8 cellular contexts compared by ENCODE assay signal in the genomic region with DNA sequence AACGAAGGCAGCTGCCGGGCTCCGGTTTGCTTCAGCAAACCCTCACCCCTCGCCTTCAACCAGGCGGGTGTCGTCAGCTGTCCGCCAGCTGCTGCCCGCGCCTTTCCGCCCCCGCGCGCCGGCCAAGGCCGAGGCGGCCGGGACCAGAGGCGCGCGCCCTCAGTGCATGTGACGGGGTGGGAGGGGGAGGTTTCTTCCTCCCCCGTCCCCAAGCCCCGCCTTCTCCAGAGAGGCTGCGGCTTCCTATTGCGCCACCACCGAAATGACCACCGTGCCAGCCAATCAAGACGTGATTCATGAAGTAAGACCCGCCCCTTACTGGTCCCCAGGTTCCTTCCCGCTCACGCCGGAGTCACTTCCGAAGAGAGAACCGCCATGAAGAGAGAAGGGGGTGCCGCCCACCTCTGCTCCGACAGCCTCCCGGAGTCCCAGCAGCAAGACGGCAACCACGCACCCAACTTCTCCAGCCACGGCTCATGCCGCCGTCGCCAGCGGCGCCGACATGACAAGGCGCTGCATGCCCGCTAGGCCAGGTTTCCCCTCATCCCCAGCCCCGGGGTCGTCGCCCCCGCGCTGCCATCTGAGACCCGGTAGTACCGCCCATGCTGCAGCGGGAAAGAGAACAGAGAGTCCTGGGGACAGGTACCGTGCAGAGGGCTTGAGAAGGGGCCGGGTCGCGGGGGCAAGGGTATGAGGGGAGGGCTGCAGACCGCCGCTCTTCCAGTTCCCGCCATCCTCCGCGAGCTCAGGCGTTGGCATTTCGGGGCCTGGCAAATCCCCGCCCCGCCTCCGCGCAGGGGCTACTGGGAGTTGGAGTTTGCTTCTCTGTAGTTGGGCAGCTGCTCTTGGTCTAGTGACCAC. TPM values are rescaled to one million over a fixed set of nuclear protein-coding genes. Genes with fewer than 3 reads are reported as not detected.
A peak's percentile ranks its signal among the peaks of the same experiment; 100 is the strongest.
DNase-seq lines count a peak whose midpoint lies in the region; ATAC-seq, FAIRE-seq and TF ChIP-seq lines count a peak whose summit lies in the region.

A gene with protein sequence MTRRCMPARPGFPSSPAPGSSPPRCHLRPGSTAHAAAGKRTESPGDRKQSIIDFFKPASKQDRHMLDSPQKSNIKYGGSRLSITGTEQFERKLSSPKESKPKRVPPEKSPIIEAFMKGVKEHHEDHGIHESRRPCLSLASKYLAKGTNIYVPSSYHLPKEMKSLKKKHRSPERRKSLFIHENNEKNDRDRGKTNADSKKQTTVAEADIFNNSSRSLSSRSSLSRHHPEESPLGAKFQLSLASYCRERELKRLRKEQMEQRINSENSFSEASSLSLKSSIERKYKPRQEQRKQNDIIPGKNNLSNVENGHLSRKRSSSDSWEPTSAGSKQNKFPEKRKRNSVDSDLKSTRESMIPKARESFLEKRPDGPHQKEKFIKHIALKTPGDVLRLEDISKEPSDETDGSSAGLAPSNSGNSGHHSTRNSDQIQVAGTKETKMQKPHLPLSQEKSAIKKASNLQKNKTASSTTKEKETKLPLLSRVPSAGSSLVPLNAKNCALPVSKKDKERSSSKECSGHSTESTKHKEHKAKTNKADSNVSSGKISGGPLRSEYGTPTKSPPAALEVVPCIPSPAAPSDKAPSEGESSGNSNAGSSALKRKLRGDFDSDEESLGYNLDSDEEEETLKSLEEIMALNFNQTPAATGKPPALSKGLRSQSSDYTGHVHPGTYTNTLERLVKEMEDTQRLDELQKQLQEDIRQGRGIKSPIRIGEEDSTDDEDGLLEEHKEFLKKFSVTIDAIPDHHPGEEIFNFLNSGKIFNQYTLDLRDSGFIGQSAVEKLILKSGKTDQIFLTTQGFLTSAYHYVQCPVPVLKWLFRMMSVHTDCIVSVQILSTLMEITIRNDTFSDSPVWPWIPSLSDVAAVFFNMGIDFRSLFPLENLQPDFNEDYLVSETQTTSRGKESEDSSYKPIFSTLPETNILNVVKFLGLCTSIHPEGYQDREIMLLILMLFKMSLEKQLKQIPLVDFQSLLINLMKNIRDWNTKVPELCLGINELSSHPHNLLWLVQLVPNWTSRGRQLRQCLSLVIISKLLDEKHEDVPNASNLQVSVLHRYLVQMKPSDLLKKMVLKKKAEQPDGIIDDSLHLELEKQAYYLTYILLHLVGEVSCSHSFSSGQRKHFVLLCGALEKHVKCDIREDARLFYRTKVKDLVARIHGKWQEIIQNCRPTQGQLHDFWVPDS (plus strand): TSS at position 355 of the 861 bp plus-strand sequence. CDS start 148 bp downstream, at position 503.

- ATAC-seq in GM19397 (IDR thresholded peaks at IDR 0.05; ENCODE audit: unreplicated experiment) (peak; percentile 96), HG03571 (IDR thresholded peaks at IDR 0.05; ENCODE audit: unreplicated experiment) (peak; percentile 92), HepG2 (peak; percentile 94)

- peaks cover 31% of the 10 kb centered on the region for H3K4me1 Mint-ChIP-seq in CD14-positive monocyte

- peak; percentile 87 for FAIRE-seq in HepG2 (lab: Jason Lieb, UNC)

- DNase-seq in CD14-positive monocyte (ENCODE audit: low spot score), result peak; percentile 97
- peak; percentile 99 for DNase-seq in NCI-H82 (lab: John Stamatoyannopoulos, UW)
- DNase-seq in activated CD4-positive, alpha-beta T cell treated with anti-CD3 and anti-CD28 coated beads, Interleukin-2, amount 50 U/mL, for 48 hours, result peak; percentile 92 to 95
- DNase-seq in dermis microvascular lymphatic vessel endothelial cell (ENCODE audit: low read depth in 2 of 2), result peak; percentile 96 to 99
- DNase-seq in HepG2 (ENCODE audit: low spot score), result peak; percentile 97
- DNase-seq in stimulated activated CD4-positive, alpha-beta T cell treated with anti-CD3 and anti-CD28 coated beads, Interleukin-4, amount 100 ng/mL, for 1 hour, result peak; percentile 89

- no peaks in the 10 kb centered on the region for H3K9me3 Mint-ChIP-seq in CD14-positive monocyte

- H3K9me3 ChIP-seq in HepG2 (ENCODE audit: low read length), result no peaks in the 10 kb centered on the region

- POLR2A ChIA-PET in HepG2 (lab: Yijun Ruan, JAX), result interaction anchor here (0.6 to 3.1 kb wide), 18 partner anchors 10 to 960 kb away, joined by 3 to 34 read pairs (median 3); a partner anchor contains a TSS

- peaks cover 0 to 4% (median 0%) of the 10 kb centered on the region in 3 donors for H3K27me3 Mint-ChIP-seq in CD14-positive monocyte (ENCODE audit: low read depth in 3 of 3)

- H3K36me3 ChIP-seq in HepG2 (replicated peaks in 1 of 2; ENCODE audit: control insufficient read depth in 1 of 2, insufficient read depth in 2 of 2, low read length in 2 of 2), result peaks cover 8 to 9% of the 10 kb centered on the region in 2 experiments; a peak in 3 of 5 replicates

- H3K4me2 ChIP-seq in HepG2 (ENCODE audit: low read depth, low read length), result peak within 1 kb of the TSS; percentile 95

- peak within 1 kb of the TSS; percentile 87 for H3K9ac ChIP-seq in HepG2 (ENCODE audit: insufficient read depth, low read depth, low read length)

- TF ChIP-seq CTCF in CD14-positive monocyte (IDR thresholded peaks at IDR 0.05) (no peak), HepG2 (CRISPR knock-in tag; IDR thresholded peaks at IDR 0.05) (no peak; the same call in 1 of the 2 replicates)

- intact Hi-C loops in CD14-positive monocyte (cut with micrococcal nuclease) (loop anchor here (5.0 to 10.0 kb wide), 2 partner anchors 72 to 74 kb away; a partner anchor contains a TSS), HepG2 (cut with micrococcal nuclease; ENCODE audit: unreplicated experiment) (no loop called here)

- TF ChIP-seq RAD21 in HepG2 (CRISPR knock-in tag; IDR thresholded peaks at IDR 0.05), result peak; percentile 30; the same call in 1 of the 2 replicates

- H3K4me3 ChIP-seq in HepG2 (replicated peaks in 1 of 3; ENCODE audit: insufficient read depth in 1 of 3, low read depth in 2 of 3, low read length in 3 of 3), result peak within 1 kb of the TSS; percentile 77 to 96 (median 92)

- TF ChIP-seq EP300 in HepG2 (IDR thresholded peaks at IDR 0.05; ENCODE audit: low read depth in 2 of 2, low read length in 2 of 2) (no peak; a peak in 1 of 4 replicates), HepG2 (CRISPR knock-in tag; IDR thresholded peaks at IDR 0.05; ENCODE audit: borderline replicate concordance) (peak; percentile 58)

- H3K79me2 ChIP-seq in HepG2 (ENCODE audit: insufficient read depth, low read length), result peaks cover 30% of the 10 kb centered on the region

- TSS peak; percentile 50 for BruUV-seq in HepG2 (replicated peaks; lab: Mats Ljungman, UMichigan)

- H3K27ac Mint-ChIP-seq in CD14-positive monocyte, result peak within 1 kb of the TSS; percentile 93 to 98 (median 96)

- H3K36me3 Mint-ChIP-seq in CD14-positive monocyte, result peaks cover 19% of the 10 kb centered on the region in 2 donors

- in situ Hi-C loops in HepG2 (cut with HindIII; ENCODE audit: extremely low pct_ligation_motif_present, low pct_unique_long_range_greater_than_20kb), result no loop called here

- CTCF ChIA-PET in HepG2 (lab: Yijun Ruan, JAX; ENCODE audit: low intra/inter-chr PET ratio, low total read pairs), result no interaction called here

- 2% methylated on average over 43 of the region's 71 CpGs for WGBS in HepG2 (ENCODE audit: low lambda C conversion rate)

- H4K20me1 ChIP-seq in HepG2 (ENCODE audit: insufficient read depth, low read length), result peaks cover 11% of the 10 kb centered on the region; the same call in 1 of the 2 replicates

- peaks cover 67% of the 10 kb centered on the region for H3K4me1 ChIP-seq in HepG2 (ENCODE audit: insufficient read depth, low read length)

- H3K27me3 ChIP-seq in HepG2 (ENCODE audit: control insufficient read depth in 1 of 2, insufficient read depth in 2 of 2, low read length in 2 of 2), result no peaks in the 10 kb centered on the region

- TF ChIP-seq POLR2A in HepG2 (IDR thresholded peaks at IDR 0.05; ENCODE audit: insufficient read depth in 1 of 2, low read depth in 2 of 2, low read length in 2 of 2), result peak; percentile 63 to 74

- H3K4me3 Mint-ChIP-seq in CD14-positive monocyte, result peak within 1 kb of the TSS; percentile 99

- H3K27ac ChIP-seq in HepG2 (ENCODE audit: extremely low read length, insufficient read depth, low read length), result peak within 1 kb of the TSS; percentile 85

- H2AFZ ChIP-seq in HepG2 (ENCODE audit: low read length), result peak within 1 kb of the TSS; percentile 2

TF ChIP-seq in HepG2, 621 proteins besides CTCF, POLR2A, EP300 and RAD21 (continues in another document):
- peak; percentile 33; the same call in 1 of the 2 replicates for TF ChIP-seq BORCS8-MEF2B (CRISPR knock-in tag; IDR thresholded peaks at IDR 0.05)
- TF ChIP-seq ATM (IDR thresholded peaks at IDR 0.05; ENCODE audit: borderline replicate concordance), result no peak
- TF ChIP-seq ZNF672 (CRISPR knock-in tag; IDR thresholded peaks at IDR 0.05), result no peak
- no peak for TF ChIP-seq HMG20B (CRISPR knock-in tag; conservative IDR thresholded peaks at IDR 0.05)
- no peak for TF ChIP-seq CHD4 (IDR thresholded peaks at IDR 0.05; ENCODE audit: borderline replicate concordance, low read length)
- no peak for TF ChIP-seq NCOA5 (CRISPR knock-in tag; IDR thresholded peaks at IDR 0.05)
- no peak for TF ChIP-seq FOXM1 (CRISPR knock-in tag; IDR thresholded peaks at IDR 0.05)

RNA-seq across cellular contexts. Expression of the gene that starts here (rescaled TPM):
- polyA plus RNA-seq in CD14-positive monocyte, result 1 to 10 TPM; 5.8 to 6.4 TPM
- total RNA-seq in dermis microvascular lymphatic vessel endothelial cell, result 17.1 and 22.8 TPM in 2 replicates
- total RNA-seq in HepG2 (2016; rRNA removed; fragmentation: Illumina TruSeq; extraction: Trizol), result 48.1 and 59.8 TPM in 2 replicates
- 35.7 and 39.2 TPM in 2 replicates for total RNA-seq in HepG2 (2016; cell fraction: cytosol; rRNA removed; fragmentation: Illumina TruSeq; extraction: Trizol; ENCODE audit: low read depth)
- 48.7 and 55.8 TPM in 2 replicates for total RNA-seq in HepG2 (2016; cell fraction: insoluble cytoplasmic fraction; rRNA removed; fragmentation: Illumina TruSeq; extraction: Trizol)
- total RNA-seq in HepG2 (2016; cell fraction: membrane; rRNA removed; fragmentation: Illumina TruSeq; extraction: Trizol), result 37.2 and 42.1 TPM in 2 replicates
- total RNA-seq in HepG2 (2016; cell fraction: nucleus; rRNA removed; fragmentation: Illumina TruSeq; extraction: Trizol), result 58.3 and 64.6 TPM in 2 replicates
- polyA plus RNA-seq in HepG2 (2011; rRNA removed), result 12.2 and 12.6 TPM in 2 replicates
- 5.8 and 6.0 TPM in 2 replicates for polyA plus RNA-seq in HepG2 (2011; cell fraction: cytosol; rRNA removed)
- polyA plus RNA-seq in HepG2 (2011; cell fraction: nucleus; rRNA removed), result 18.9 and 23.2 TPM in 2 replicates
- 15.3 and 20.8 TPM in 2 replicates for polyA plus RNA-seq in HepG2 (2012)
- 3.5 and 4.7 TPM in 2 replicates for polyA plus RNA-seq in HepG2 (2016; cell fraction: cytosol; fragmentation: Illumina TruSeq; extraction: Trizol; ENCODE audit: low read depth)
- 30.2 and 31.7 TPM in 2 replicates for polyA plus RNA-seq in HepG2 (2016; cell fraction: insoluble cytoplasmic fraction; fragmentation: Illumina TruSeq; extraction: Trizol; ENCODE audit: low read depth)
- polyA plus RNA-seq in HepG2 (2016; cell fraction: membrane; fragmentation: Illumina TruSeq; extraction: Trizol; ENCODE audit: low read depth), result 7.6 and 8.6 TPM in 2 replicates
- polyA plus RNA-seq in HepG2 (2016; cell fraction: nucleus; fragmentation: Illumina TruSeq; extraction: Trizol; ENCODE audit: insufficient read depth, low read depth), result 55.6 and 64.3 TPM in 2 replicates
- polyA minus RNA-seq in HepG2 (2011; rRNA and poly(A)+ RNA removed; ENCODE audit: low replicate concordance), result 9.0 and 14.8 TPM in 2 replicates
- 15.4 and 17.1 TPM in 2 replicates for polyA minus RNA-seq in HepG2 (2011; cell fraction: cytosol; rRNA and poly(A)+ RNA removed)
- 88.7 and 96.8 TPM in 2 replicates for polyA minus RNA-seq in HepG2 (2011; cell fraction: nucleus; rRNA and poly(A)+ RNA removed)

Comparison
In these comparisons a context has a peak if more than half of its experiments do, and no peak if none do; other contexts are left out.
1. Peak in every context shown above with its lines: DNase-seq, ATAC-seq, H3K4me3 ChIP-seq and H3K27ac ChIP-seq.